ENCODE assay signal across 1 cellular context in genomic region chr1:159854101-159854692, GRCh38.
A peak's percentile ranks its signal among the peaks of the same experiment; 100 is the strongest.
TF ChIP-seq lines count a peak whose summit lies in the region.

No MANE protein-coding gene starts in this region.

TF ChIP-seq in HCT116, 20 proteins besides CTCF, POLR2A, EP300 and RAD21:
- TF ChIP-seq SP1 (IDR thresholded peaks at IDR 0.05; ENCODE audit: low read depth): no peak
- peak; percentile 15; the same call in 1 of the 2 replicates for TF ChIP-seq POLR2AphosphoS5 (IDR thresholded peaks at IDR 0.05; ENCODE audit: low read depth, low read length)
- no peak for TF ChIP-seq JUND (IDR thresholded peaks at IDR 0.05)
- no peak for TF ChIP-seq CEBPB (IDR thresholded peaks at IDR 0.05; ENCODE audit: low read depth)
- no peak for TF ChIP-seq EZH2phosphoT487 (IDR thresholded peaks at IDR 0.05; ENCODE audit: borderline replicate concordance)
- no peak for TF ChIP-seq ZNF274 (IDR thresholded peaks at IDR 0.05; ENCODE audit: low read depth, low read length)
- TF ChIP-seq EGR1 (IDR thresholded peaks at IDR 0.05; ENCODE audit: low read depth): no peak
- no peak for TF ChIP-seq ATF3 (IDR thresholded peaks at IDR 0.05)
